11 cellular contexts compared by ENCODE assay signal in the genomic region with DNA sequence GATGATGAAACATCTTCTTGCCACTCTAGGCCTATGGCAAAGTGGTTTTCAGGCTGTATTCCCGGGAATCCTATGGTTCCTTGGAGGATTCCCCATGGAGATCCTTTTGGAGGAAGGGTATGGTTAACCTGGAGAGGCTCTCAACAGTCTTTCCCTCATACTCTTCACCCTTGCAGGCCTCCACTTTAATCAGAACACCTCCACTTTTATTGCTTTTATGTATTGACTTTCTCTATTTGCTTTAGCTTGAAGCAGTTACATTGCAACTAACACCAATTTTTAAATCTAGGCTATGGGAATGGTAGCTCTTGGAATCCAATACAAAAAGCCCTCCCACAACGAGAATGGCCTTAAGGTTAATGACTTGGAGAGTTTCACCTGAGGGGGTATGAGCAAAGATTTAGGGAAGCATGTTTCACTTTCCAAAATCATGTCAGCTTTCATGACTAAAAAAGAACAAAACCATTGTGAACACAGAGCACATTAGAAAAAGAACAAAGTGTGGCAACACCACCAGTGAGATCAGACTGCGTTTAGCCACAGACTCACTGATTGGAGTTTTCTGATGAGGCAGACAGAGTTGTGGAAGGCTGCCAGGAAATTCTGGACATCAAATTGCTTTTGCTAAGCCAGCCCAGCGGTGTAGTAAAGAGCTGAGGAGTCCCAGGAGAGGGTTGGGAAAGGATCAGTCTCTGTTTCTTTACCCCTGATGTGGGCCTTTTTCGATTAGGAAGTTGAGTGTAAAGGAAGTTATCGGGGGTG.
DNase-seq lines count a peak whose midpoint lies in the region; ATAC-seq and TF ChIP-seq lines count a peak whose summit lies in the region.
"Had no signal": no experiment of that assay in that cellular context is flagged by ENCODE, and none has a peak within 500 bp of the region (broad histone marks: within the 10 kb centered on the region; RNA-seq: fewer than 3 reads in every experiment).

No MANE protein-coding gene starts in this region.

- no peaks in the 10 kb centered on the region for H3F3A ChIP-seq in DOHH2 (ENCODE audit: control insufficient read depth, insufficient read depth)

- H3K27me3 ChIP-seq in DOHH2 (ENCODE audit: control insufficient read depth, low read length) (no peaks in the 10 kb centered on the region), parathyroid adenoma (ENCODE audit: control insufficient read depth, insufficient read depth, low read length) (no peaks in the 10 kb centered on the region)

- H3K4me3 Mint-ChIP-seq in nephron progenitor cell, result no peak overlapping the region
- H3K4me3 Mint-ChIP-seq: activated T-helper 1 cell treated with anti-CD3 and anti-CD28 coated beads, Interleukin-12 subunit alpha, Interleukin-12 subunit beta, Interleukin-2, Interleukin-4 antibody, amounts not matched to agents 30 ng/mL and 10 ng/mL and 1 ng/mL, durations not matched to agents 14 hours and 24 hours and 36 hours; T-helper 1 cell treated with Interleukin-12 subunit alpha and Interleukin-12 subunit beta and Interleukin-4 antibody, amounts not matched to agents 30 μg/mL and 1 μg/mL, for 36 hours had no signal

- H3K9me2 ChIP-seq in DOHH2 (replicated peaks; ENCODE audit: control insufficient read depth, low read length), result no peaks in the 10 kb centered on the region

- peaks cover 6% of the 10 kb centered on the region for H3K9me3 Mint-ChIP-seq in nephron progenitor cell
- H3K9me3 Mint-ChIP-seq: T-helper 1 cell treated with Interleukin-12 subunit alpha and Interleukin-12 subunit beta and Interleukin-4 antibody, amounts not matched to agents 30 μg/mL and 1 μg/mL, for 36 hours had no signal

- H3K27me3 Mint-ChIP-seq in nephron progenitor cell (ENCODE audit: low read depth, poor library complexity), result peaks cover 3% of the 10 kb centered on the region

- no peaks in the 10 kb centered on the region for H3K36me3 Mint-ChIP-seq in nephron progenitor cell (ENCODE audit: low read depth)

- H3K27ac ChIP-seq in DOHH2 (ENCODE audit: low read depth, low read length) (no peak overlapping the region), parathyroid adenoma (no peak overlapping the region)

- H3K36me3 ChIP-seq in DOHH2 (ENCODE audit: control insufficient read depth, low read length), result no peaks in the 10 kb centered on the region
- no peaks in the 10 kb centered on the region for H3K36me3 ChIP-seq in parathyroid adenoma (ENCODE audit: control insufficient read depth, insufficient read depth, low read length)

- no peak overlapping the region for H3K27ac Mint-ChIP-seq in nephron progenitor cell
- H3K27ac Mint-ChIP-seq: activated T-helper 1 cell treated with anti-CD3 and anti-CD28 coated beads, Interleukin-12 subunit alpha, Interleukin-12 subunit beta, Interleukin-2, Interleukin-4 antibody, amounts not matched to agents 30 ng/mL and 10 ng/mL and 1 ng/mL, durations not matched to agents 14 hours and 24 hours and 36 hours; T-helper 1 cell treated with Interleukin-12 subunit alpha and Interleukin-12 subunit beta and Interleukin-4 antibody, amounts not matched to agents 30 μg/mL and 1 μg/mL, for 36 hours had no signal

- ATAC-seq in GM18511 (IDR thresholded peaks at IDR 0.05; ENCODE audit: unreplicated experiment) (no peak), HG03432 (IDR thresholded peaks at IDR 0.05; ENCODE audit: unreplicated experiment) (no peak)

- DNase-seq in RPMI7951 (ENCODE audit: low read depth) (peak; percentile 84), fibroblast of the conjunctiva (ENCODE audit: low read depth) (peak; percentile 94), nephron progenitor cell (no peak)
- DNase-seq in stimulated activated CD4-positive, alpha-beta T cell treated with anti-CD3 and anti-CD28 coated beads, Interleukin-1b, Interleukin-23, amount 100 ng/mL, for 48 hours, result no peak
- DNase-seq: NCI-H1105 treated with DMSO at 0.1 percent for 48 hours had no signal

- no peak overlapping the region for H3K9ac ChIP-seq in parathyroid adenoma

- no peaks in the 10 kb centered on the region for H3K79me2 ChIP-seq in DOHH2 (ENCODE audit: control insufficient read depth, low read length)
- H3K79me2 ChIP-seq in parathyroid adenoma, result no peaks in the 10 kb centered on the region

- H2AFZ ChIP-seq in parathyroid adenoma, result peak overlapping the region; percentile 1

- H3K4me1 ChIP-seq in DOHH2 (ENCODE audit: control insufficient read depth, low read length), result peaks cover 11% of the 10 kb centered on the region
- peaks cover 10% of the 10 kb centered on the region for H3K4me1 ChIP-seq in parathyroid adenoma

- TF ChIP-seq CTCF in DOHH2 (IDR thresholded peaks at IDR 0.05; ENCODE audit: low read depth, low read length, poor library complexity, severe bottlenecking) (no peak), parathyroid adenoma (IDR thresholded peaks at IDR 0.05) (no peak), nephron progenitor cell (IDR thresholded peaks at IDR 0.05) (no peak)

- H4K20me1 ChIP-seq in DOHH2 (ENCODE audit: control insufficient read depth, insufficient read depth, low read depth, low read length), result no peaks in the 10 kb centered on the region

- peaks cover 20% of the 10 kb centered on the region for H3K4me1 Mint-ChIP-seq in nephron progenitor cell

- H3K4me2 ChIP-seq in DOHH2 (ENCODE audit: low read length) (peak overlapping the region; percentile 22; the same call in 1 of the 2 replicates), parathyroid adenoma (ENCODE audit: low read length) (no peak overlapping the region)

- H3K9me3 ChIP-seq in DOHH2 (ENCODE audit: control insufficient read depth, insufficient read depth, low read length) (no peaks in the 10 kb centered on the region), parathyroid adenoma (ENCODE audit: control insufficient read depth, low read length) (no peaks in the 10 kb centered on the region)

- peak overlapping the region; percentile 21 for H3K4me3 ChIP-seq in DOHH2 (ENCODE audit: low read length)
- H3K4me3 ChIP-seq in parathyroid adenoma (ENCODE audit: low read depth, low read length), result no peak overlapping the region

Comparison
In these comparisons a context has a peak if more than half of its experiments do, and no peak if none do; other contexts are left out.
1. DNase-seq: peak in RPMI7951 (single experiment) and fibroblast of the conjunctiva (single experiment); none in nephron progenitor cell (single experiment) and stimulated activated CD4-positive, alpha-beta T cell treated with anti-CD3 and anti-CD28 coated beads, Interleukin-1b, Interleukin-23, amount 100 ng/mL, for 48 hours (single experiment).